In the genomic region with DNA sequence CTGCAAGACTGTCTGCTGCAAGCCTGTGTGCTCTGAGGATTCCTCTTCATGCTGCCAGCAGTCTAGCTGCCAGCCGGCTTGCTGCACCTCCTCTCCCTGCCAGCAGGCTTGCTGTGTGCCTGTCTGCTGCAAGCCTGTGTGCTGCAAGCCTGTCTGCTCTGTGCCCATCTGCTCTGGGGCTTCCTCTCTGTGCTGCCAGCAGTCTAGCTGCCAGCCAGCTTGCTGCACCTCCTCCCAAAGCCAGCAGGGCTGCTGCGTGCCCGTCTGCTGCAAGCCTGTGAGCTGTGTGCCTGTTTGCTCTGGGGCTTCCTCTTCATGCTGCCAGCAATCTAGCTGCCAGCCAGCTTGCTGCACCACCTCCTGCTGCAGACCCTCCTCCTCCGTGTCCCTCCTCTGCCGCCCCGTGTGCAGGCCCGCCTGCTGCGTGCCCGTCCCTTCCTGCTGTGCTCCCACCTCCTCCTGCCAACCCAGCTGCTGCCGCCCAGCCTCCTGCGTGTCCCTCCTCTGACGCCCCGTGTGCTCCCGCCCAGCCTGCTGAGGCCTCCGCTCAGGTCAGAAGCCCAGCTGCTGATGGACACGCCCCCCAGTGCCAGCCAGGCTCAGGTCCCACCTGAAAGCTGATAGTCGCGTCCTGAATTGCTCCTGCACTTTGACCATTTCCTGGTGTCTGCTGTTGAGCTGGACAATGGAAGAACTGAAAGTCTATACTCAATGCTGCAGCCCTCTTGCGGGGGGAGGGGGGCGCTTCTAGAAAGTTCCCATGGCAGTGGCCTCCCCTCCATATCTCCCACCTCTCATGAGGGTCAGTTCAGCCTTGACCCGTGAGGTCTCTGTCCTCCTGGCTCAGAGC, we compare ENCODE assay signal across 16 cellular contexts. TPM values are rescaled to one million over a fixed set of nuclear protein-coding genes. Genes with fewer than 3 reads are reported as not detected.
A peak's percentile ranks its signal among the peaks of the same experiment; 100 is the strongest.
DNase-seq lines count a peak whose midpoint lies in the region; ATAC-seq and TF ChIP-seq lines count a peak whose summit lies in the region.
"Had no signal": no experiment of that assay in that cellular context is flagged by ENCODE, and none has a peak within 500 bp of the region (broad histone marks: within the 10 kb centered on the region; RNA-seq: fewer than 3 reads in every experiment).

No MANE protein-coding gene starts in this region.

- H3K36me3 Mint-ChIP-seq in CD14-positive monocyte (no peaks in the 10 kb centered on the region), H9 (ENCODE audit: insufficient read depth in 1 of 3, low read depth in 3 of 3) (peaks cover 3 to 35% (median 15%) of the 10 kb centered on the region in 3 experiments; a peak in 5 of 7 replicates), WTC11 (peaks cover 32% of the 10 kb centered on the region), endothelial cell (ENCODE audit: low read depth, unreplicated experiment) (peaks cover 10% of the 10 kb centered on the region)
- H3K36me3 Mint-ChIP-seq in stimulated activated memory B cell treated with anti-CD40 and anti-IgM and Interleukin-4, amounts not matched to agents 10 μg/mL and 1 μg/mL and 100 μg/mL, for 72 hours = peaks cover 4% of the 10 kb centered on the region

- H3K4me1 Mint-ChIP-seq in CD14-positive monocyte (no peaks in the 10 kb centered on the region), H9 (peaks cover 5 to 15% of the 10 kb centered on the region in 2 experiments), WTC11 (peaks cover 11% of the 10 kb centered on the region), endothelial cell (ENCODE audit: unreplicated experiment) (peaks cover 4% of the 10 kb centered on the region)
- peaks cover 11% of the 10 kb centered on the region for H3K4me1 Mint-ChIP-seq in stimulated activated memory B cell treated with anti-CD40 and anti-IgM and Interleukin-4, amounts not matched to agents 10 μg/mL and 1 μg/mL and 100 μg/mL, for 72 hours

- no peak overlapping the region for H2AK5ac ChIP-seq in H9 (ENCODE audit: insufficient read length, low read length)

- no peak overlapping the region for H4K5ac ChIP-seq in H9 (ENCODE audit: insufficient read length, low read depth, low read length)

- H3K4me3 Mint-ChIP-seq in CD14-positive monocyte (no peak overlapping the region), H9 (peak overlapping the region in 1 of 2 experiments; percentile 56; a peak in 2 of 5 replicates), WTC11 (no peak overlapping the region; the same call in 1 of the 2 replicates), endothelial cell (ENCODE audit: unreplicated experiment) (no peak overlapping the region)
- H3K4me3 Mint-ChIP-seq in stimulated activated memory B cell treated with anti-CD40 and anti-IgM and Interleukin-4, amounts not matched to agents 10 μg/mL and 1 μg/mL and 100 μg/mL, for 72 hours = no peak overlapping the region
- H3K4me3 Mint-ChIP-seq: activated naive CD8-positive, alpha-beta T cell; stimulated activated naive CD8-positive, alpha-beta T cell treated with anti-CD3 and anti-CD28 coated beads, Interleukin-15, amount 100 ng/mL, for 72 hours had no signal

- no peak overlapping the region for H2BK20ac ChIP-seq in H9 (ENCODE audit: low read depth, low read length, poor library complexity, severe bottlenecking)

- H3K27me3 Mint-ChIP-seq in CD14-positive monocyte (ENCODE audit: low read depth in 3 of 3) (peaks cover 6 to 21% (median 14%) of the 10 kb centered on the region in 3 donors), H9 (ENCODE audit: low read depth) (peaks cover 23% of the 10 kb centered on the region), WTC11 (ENCODE audit: low read depth) (peaks cover 6% of the 10 kb centered on the region), endothelial cell (ENCODE audit: unreplicated experiment) (peaks cover 14% of the 10 kb centered on the region)
- peaks cover 71% of the 10 kb centered on the region for H3K27me3 Mint-ChIP-seq in stimulated activated memory B cell treated with anti-CD40 and anti-IgM and Interleukin-4, amounts not matched to agents 10 μg/mL and 1 μg/mL and 100 μg/mL, for 72 hours
- H3K27me3 Mint-ChIP-seq: activated naive CD8-positive, alpha-beta T cell had no signal

- no peak overlapping the region for H3K27ac ChIP-seq in H9 (ENCODE audit: insufficient read length, low read depth, low read length)
- no peak overlapping the region for H3K27ac ChIP-seq in right lobe of liver
- H3K27ac ChIP-seq in left lung = no peak overlapping the region

- intact Hi-C loops in CD14-positive monocyte (cut with micrococcal nuclease) (no loop called here), right lobe of liver (cut with DNase I) (no loop called here), left lung (cut with DNase I) (no loop called here)

- H3K79me1 ChIP-seq in H9 (ENCODE audit: insufficient read depth, low read depth, low read length, poor library complexity, severe bottlenecking) = no peaks in the 10 kb centered on the region

- H2BK5ac ChIP-seq in H9 (ENCODE audit: insufficient read length, low read length) = no peak overlapping the region

- H2BK12ac ChIP-seq in H9 (ENCODE audit: insufficient read length, low read depth, low read length) = no peak overlapping the region

- no peak overlapping the region for H2AFZ ChIP-seq in H9 (ENCODE audit: low read length)

- H3K9me3 Mint-ChIP-seq in CD14-positive monocyte (peaks cover 16 to 49% (median 39%) of the 10 kb centered on the region in 7 donors), H9 (peaks cover 33 to 35% of the 10 kb centered on the region in 2 experiments), WTC11 (peaks cover 41% of the 10 kb centered on the region), endothelial cell (ENCODE audit: unreplicated experiment) (no peaks in the 10 kb centered on the region)
- peaks cover 23% of the 10 kb centered on the region for H3K9me3 Mint-ChIP-seq in stimulated activated memory B cell treated with anti-CD40 and anti-IgM and Interleukin-4, amounts not matched to agents 10 μg/mL and 1 μg/mL and 100 μg/mL, for 72 hours

- TF ChIP-seq CTCF in CD14-positive monocyte (IDR thresholded peaks at IDR 0.05) = no peak
- TF ChIP-seq CTCF in H9 (conservative IDR thresholded peaks at IDR 0.05) = 0 out of 3 replicates have a peak, but pooled peaks have one; percentile 18
- TF ChIP-seq CTCF in WTC11 (IDR thresholded peaks at IDR 0.05) = no peak
- TF ChIP-seq CTCF in right lobe of liver (IDR thresholded peaks at IDR 0.05) = no peak
- no peak for TF ChIP-seq CTCF in endothelial cell (IDR thresholded peaks at IDR 0.05; ENCODE audit: unreplicated experiment)
- TF ChIP-seq CTCF in left lung (IDR thresholded peaks at IDR 0.05) = no peak

- no peak overlapping the region for H3K23ac ChIP-seq in H9 (ENCODE audit: insufficient read length, low read depth, low read length)

- H3T11ph ChIP-seq in H9 (ENCODE audit: low read length) = no peak overlapping the region

- no peak overlapping the region for H4K91ac ChIP-seq in H9 (ENCODE audit: insufficient read length, low read depth, low read length)

- H4K20me1 ChIP-seq in H9 (ENCODE audit: control insufficient read depth, insufficient read depth, insufficient read length) = no peaks in the 10 kb centered on the region

- H3K4me2 ChIP-seq in H9 (ENCODE audit: insufficient read depth, insufficient read length, low read length) = no peak overlapping the region

- no peak overlapping the region for H3K9ac ChIP-seq in H9 (ENCODE audit: extremely low read depth, insufficient read length, low read length)

- peak; percentile 60 for ATAC-seq in WTC11
- ATAC-seq in right lobe of liver = peak; percentile 38 to 94 (median 88)
- ATAC-seq in left lung = no peak
- ATAC-seq in stimulated activated memory B cell treated with anti-CD40 and anti-IgM and Interleukin-4, amounts not matched to agents 10 μg/mL and 1 μg/mL and 100 μg/mL, for 72 hours = no peak
- ATAC-seq: stimulated activated naive CD8-positive, alpha-beta T cell treated with anti-CD3 and anti-CD28 coated beads, Interleukin-15, amount 100 ng/mL, for 72 hours had no signal

- no peaks in the 10 kb centered on the region for H3K4me1 ChIP-seq in H9 (ENCODE audit: insufficient read depth, low read length)
- H3K4me1 ChIP-seq in right lobe of liver = no peaks in the 10 kb centered on the region
- H3K4me1 ChIP-seq in left lung = no peaks in the 10 kb centered on the region

- no peaks in the 10 kb centered on the region for H3K79me2 ChIP-seq in H9 (ENCODE audit: insufficient read depth, low read length)

- CTCF ChIA-PET in WTC11 (lab: Charles Lee) = interaction anchor here (0.7 to 2.1 kb wide), 6 partner anchors 64 to 219 kb away, joined by 3 to 8 read pairs (median 4); no protein-coding TSS in a partner anchor

- H3K9me3 ChIP-seq in H9 (ENCODE audit: control insufficient read depth, low read depth, low read length) (no peaks in the 10 kb centered on the region), right lobe of liver (no peaks in the 10 kb centered on the region), left lung (peaks cover 0 to 16% of the 10 kb centered on the region in 2 donors)

- H3K23me2 ChIP-seq in H9 (ENCODE audit: insufficient read length, low read depth, low read length, poor library complexity, severe bottlenecking) = no peaks in the 10 kb centered on the region

- no peak overlapping the region for H2BK15ac ChIP-seq in H9 (ENCODE audit: low read depth, low read length)

- H4K8ac ChIP-seq in H9 (replicated peaks; ENCODE audit: insufficient read length, low read depth, low read length) = no peak overlapping the region

- no peak overlapping the region for H3K18ac ChIP-seq in H9 (ENCODE audit: insufficient read length, low read depth, low read length)

- H2BK120ac ChIP-seq in H9 (ENCODE audit: low read depth, low read length, poor library complexity, severe bottlenecking) = no peak overlapping the region

- H3K14ac ChIP-seq in H9 (ENCODE audit: insufficient read depth, low read length) = no peak overlapping the region

- no peak overlapping the region for H3K4ac ChIP-seq in H9 (ENCODE audit: low read depth, low read length)

- WGBS in H9 (ENCODE audit: extremely low coverage, insufficient read length, low lambda C conversion rate) = no CpG with 5 or more reads among the region's 21 CpGs
- 13% methylated on average over 13 of the region's 21 CpGs for WGBS in right lobe of liver (ENCODE audit: insufficient coverage, low coverage, low lambda C conversion rate, missing lambda C conversion rate)

- H3K27ac Mint-ChIP-seq in CD14-positive monocyte (peak overlapping the region in 1 of 7 donors; percentile 44), H9 (no peak overlapping the region), WTC11 (no peak overlapping the region), endothelial cell (ENCODE audit: unreplicated experiment) (no peak overlapping the region)
- H3K27ac Mint-ChIP-seq in stimulated activated memory B cell treated with anti-CD40 and anti-IgM and Interleukin-4, amounts not matched to agents 10 μg/mL and 1 μg/mL and 100 μg/mL, for 72 hours = no peak overlapping the region
- H3K27ac Mint-ChIP-seq: activated naive CD8-positive, alpha-beta T cell; stimulated activated naive CD8-positive, alpha-beta T cell treated with anti-CD3 and anti-CD28 coated beads, Interleukin-15, amount 100 ng/mL, for 72 hours had no signal

- H3K4me3 ChIP-seq in right lobe of liver (no peak overlapping the region), left lung (no peak overlapping the region)

- DNase-seq in CD14-positive monocyte (ENCODE audit: low spot score) (peak; percentile 33), H9 (no peak), WTC11 (ENCODE audit: low spot score) (no peak), right lobe of liver (peak in 2 of 3 donors; percentile 63 to 89), endothelial cell (ENCODE audit: low spot score) (no peak), left lung (no peak)
- no peak for DNase-seq in activated CD4-positive, alpha-beta T cell treated with anti-CD3 and anti-CD28 coated beads, Interleukin-2, amount 50 U/mL, for 48 hours
- DNase-seq: cerebellar nuclear complex; GF-D8; NCI-H226; stimulated activated CD4-positive, alpha-beta T cell treated with anti-CD3 and anti-CD28 coated beads, Interleukin-4, amount 100 ng/mL, for 4 hours; stimulated activated naive CD8-positive, alpha-beta T cell treated with anti-CD3 and anti-CD28 coated beads, Interleukin-15, amount 100 ng/mL, for 72 hours had no signal

- no peaks in the 10 kb centered on the region for H3K36me3 ChIP-seq in right lobe of liver
- no peaks in the 10 kb centered on the region for H3K36me3 ChIP-seq in left lung

- H3K27me3 ChIP-seq in H9 (ENCODE audit: insufficient read depth, low read length) = no peaks in the 10 kb centered on the region
- no peaks in the 10 kb centered on the region for H3K27me3 ChIP-seq in right lobe of liver
- H3K27me3 ChIP-seq in left lung = peaks cover 0 to 38% of the 10 kb centered on the region in 2 donors

- no peak overlapping the region for H3K56ac ChIP-seq in H9 (ENCODE audit: insufficient read length, low read depth, low read length)

- no peak for TF ChIP-seq POLR2A in right lobe of liver (IDR thresholded peaks at IDR 0.05)

- POLR2A ChIA-PET in WTC11 (lab: Charles Lee) = no interaction called here

RNA-seq across cellular contexts. Expression of a gene that starts 1.2 kb away (rescaled TPM):
- not detected for polyA plus RNA-seq in CD14-positive monocyte
- total RNA-seq in H9 (2021) (not detected in 2 replicates), WTC11 (2021) (not detected in 3 replicates), right lobe of liver (not detected), endothelial cell (ENCODE audit: unreplicated experiment) (not detected), left lung (not detected)
- total RNA-seq: renal cortical epithelial cell had no signal
- polyA plus RNA-seq: BJ had no signal

RNA-seq across cellular contexts. Expression of a gene that starts 5.7 kb away (rescaled TPM):
- not detected for polyA plus RNA-seq in CD14-positive monocyte
- total RNA-seq in H9 (2021) = not detected in 2 replicates
- not detected in 3 replicates for total RNA-seq in WTC11 (2021)
- total RNA-seq in right lobe of liver = not detected
- total RNA-seq in endothelial cell (ENCODE audit: unreplicated experiment) = not detected
- total RNA-seq in left lung = not detected
- total RNA-seq: renal cortical epithelial cell had no signal
- polyA plus RNA-seq: BJ had no signal

RNA-seq across cellular contexts. Expression of a gene that starts 16.1 kb away (rescaled TPM):
- not detected for polyA plus RNA-seq in CD14-positive monocyte
- total RNA-seq in H9 (2021) (not detected in 2 replicates), WTC11 (2021) (not detected in 3 replicates), right lobe of liver (not detected), endothelial cell (ENCODE audit: unreplicated experiment) (not detected), left lung (not detected)
- total RNA-seq: renal cortical epithelial cell had no signal
- polyA plus RNA-seq: BJ had no signal

RNA-seq across cellular contexts. Expression of a gene that starts 17.6 kb away (rescaled TPM):
- polyA plus RNA-seq in CD14-positive monocyte = not detected
- total RNA-seq in H9 (2021) = not detected in 2 replicates
- 0.17 TPM in 1 of 3 replicates, not detected in the others for total RNA-seq in WTC11 (2021)
- not detected for total RNA-seq in right lobe of liver
- not detected for total RNA-seq in endothelial cell (ENCODE audit: unreplicated experiment)
- not detected for total RNA-seq in left lung
- total RNA-seq: renal cortical epithelial cell had no signal
- polyA plus RNA-seq: BJ had no signal

RNA-seq across cellular contexts. Expression of a gene that starts 23.4 kb away (rescaled TPM):
- not detected for polyA plus RNA-seq in CD14-positive monocyte
- total RNA-seq in H9 (2021) (not detected in 2 replicates), WTC11 (2021) (0.16 TPM in 1 of 3 replicates, not detected in the others), right lobe of liver (not detected), endothelial cell (ENCODE audit: unreplicated experiment) (not detected), left lung (under 1 TPM in 1 of 2 donors, not detected in 1; 0.24 TPM)
- total RNA-seq: renal cortical epithelial cell had no signal
- polyA plus RNA-seq: BJ had no signal

Comparison
In these comparisons a context has a peak if more than half of its experiments do, and no peak if none do; other contexts are left out.
1. DNase-seq: peak in CD14-positive monocyte (single experiment) and right lobe of liver (2 of 3); none in H9 (single experiment), WTC11 (single experiment), endothelial cell (single experiment), left lung (0 of 2) and activated CD4-positive, alpha-beta T cell treated with anti-CD3 and anti-CD28 coated beads, Interleukin-2, amount 50 U/mL, for 48 hours (0 of 2).
2. ATAC-seq: peak in WTC11 (single experiment) and right lobe of liver (4 of 4); none in left lung (single experiment) and stimulated activated memory B cell treated with anti-CD40 and anti-IgM and Interleukin-4, amounts not matched to agents 10 μg/mL and 1 μg/mL and 100 μg/mL, for 72 hours (single experiment).